8 cellular contexts compared by ENCODE assay signal in genomic region chr1:243254233-243254926, GRCh38. TPM values are rescaled to one million over a fixed set of nuclear protein-coding genes. Genes with fewer than 3 reads are reported as not detected.
DNase-seq lines count a peak whose midpoint lies in the region; ATAC-seq and TF ChIP-seq lines count a peak whose summit lies in the region.

No MANE protein-coding gene starts in this region.

- peaks cover 0 to 4% of the 10 kb centered on the region in 2 donors for H3K27me3 Mint-ChIP-seq in natural killer cell treated with Interleukin-12 subunit alpha and Interleukin-12 subunit beta and Interleukin-15 and Interleukin-18, amount 100 ng/mL, for 72 hours

- no peaks in the 10 kb centered on the region; the same call in 1 of the 2 replicates for H4K20me1 ChIP-seq in OCI-LY1 (ENCODE audit: insufficient read depth, low read length)

- no peaks in the 10 kb centered on the region for H3K9me3 ChIP-seq in OCI-LY1 (ENCODE audit: low read length)
- no peaks in the 10 kb centered on the region for H3K9me3 ChIP-seq in stomach

- DNase-seq in AG09309 (ENCODE audit: low read depth): no peak
- DNase-seq in GM19238 (ENCODE audit: insufficient read length, low spot score): peak; percentile 50
- peak; percentile 80 to 82 for DNase-seq in activated T-cell treated with anti-CD3 and anti-CD28 coated beads, Interleukin-2, amount 50 U/mL, for 48 hours
- peak; percentile 75 for DNase-seq in fibroblast of mammary gland (ENCODE audit: low read depth)
- DNase-seq in natural killer cell treated with Interleukin-12 subunit alpha and Interleukin-12 subunit beta and Interleukin-15 and Interleukin-18, amount 100 ng/mL, for 72 hours (ENCODE audit: low spot score): peak; percentile 64
- DNase-seq in stomach: peak; percentile 34

- intact Hi-C loops in stomach (cut with DNase I; ENCODE audit: low total_unique reads): no loop called here

- peaks cover 71% of the 10 kb centered on the region for H3K79me2 ChIP-seq in OCI-LY1 (ENCODE audit: insufficient read depth, low read length)

- peak overlapping the region; percentile 91 for H3K4me3 Mint-ChIP-seq in natural killer cell treated with Interleukin-12 subunit alpha and Interleukin-12 subunit beta and Interleukin-15 and Interleukin-18, amount 100 ng/mL, for 72 hours

- no peak for TF ChIP-seq POLR2A in stomach (IDR thresholded peaks at IDR 0.05)

- H3F3A ChIP-seq in OCI-LY1 (ENCODE audit: insufficient read depth, low read length): no peaks in the 10 kb centered on the region

- H3K36me3 ChIP-seq in OCI-LY1 (ENCODE audit: insufficient read depth, low read length) (no peaks in the 10 kb centered on the region), stomach (no peaks in the 10 kb centered on the region)

- peak overlapping the region; percentile 94 for H3K9ac ChIP-seq in OCI-LY1 (ENCODE audit: low read length)

- H2AFZ ChIP-seq in OCI-LY1 (ENCODE audit: low read length): no peak overlapping the region

- H3K27me3 ChIP-seq in OCI-LY1 (ENCODE audit: insufficient read depth, low read length) (no peaks in the 10 kb centered on the region), stomach (no peaks in the 10 kb centered on the region)

- H3K4me1 ChIP-seq in OCI-LY1 (ENCODE audit: insufficient read depth, low read length, severe bottlenecking) (peaks cover 45% of the 10 kb centered on the region), stomach (peaks cover 17 to 69% (median 43%) of the 10 kb centered on the region in 4 donors)

- H3K4me3 ChIP-seq in AG09309 (ENCODE audit: control insufficient read depth, low read depth, low read length) (peak overlapping the region; percentile 91), OCI-LY1 (ENCODE audit: low read depth, low read length, poor library complexity, severe bottlenecking) (peak overlapping the region; percentile 98), fibroblast of mammary gland (ENCODE audit: control insufficient read depth, low read depth, low read length) (peak overlapping the region; percentile 84), stomach (peak overlapping the region; percentile 87 to 97 (median 91))

- TF ChIP-seq CTCF in AG09309 (IDR thresholded peaks at IDR 0.05; ENCODE audit: control insufficient read depth, insufficient read depth, low read depth, low read length, missing control alignments): no peak
- TF ChIP-seq CTCF in OCI-LY1 (IDR thresholded peaks at IDR 0.05; ENCODE audit: low read length): no peak
- no peak for TF ChIP-seq CTCF in fibroblast of mammary gland (conservative IDR thresholded peaks at IDR 0.05; ENCODE audit: control insufficient read depth, insufficient read depth, low read depth, low read length)
- no peak for TF ChIP-seq CTCF in stomach (IDR thresholded peaks at IDR 0.05)

- H3K9me2 ChIP-seq in OCI-LY1 (ENCODE audit: low read depth, low read length): no peaks in the 10 kb centered on the region

- H3K27ac ChIP-seq in OCI-LY1 (ENCODE audit: low read depth, low read length, poor library complexity, severe bottlenecking): peak overlapping the region; percentile 85
- peak overlapping the region; percentile 91 to 97 (median 96) for H3K27ac ChIP-seq in stomach

- peak overlapping the region; percentile 88 to 98 for H3K27ac Mint-ChIP-seq in natural killer cell treated with Interleukin-12 subunit alpha and Interleukin-12 subunit beta and Interleukin-15 and Interleukin-18, amount 100 ng/mL, for 72 hours

- no peak for TF ChIP-seq EP300 in stomach (IDR thresholded peaks at IDR 0.05)

- H3K9me3 Mint-ChIP-seq in natural killer cell treated with Interleukin-12 subunit alpha and Interleukin-12 subunit beta and Interleukin-15 and Interleukin-18, amount 100 ng/mL, for 72 hours: no peaks in the 10 kb centered on the region

- H3K36me3 Mint-ChIP-seq in natural killer cell treated with Interleukin-12 subunit alpha and Interleukin-12 subunit beta and Interleukin-15 and Interleukin-18, amount 100 ng/mL, for 72 hours: no peaks in the 10 kb centered on the region

- H3K4me2 ChIP-seq in OCI-LY1 (ENCODE audit: low read length): peak overlapping the region; percentile 78

- ATAC-seq in HG03521 (IDR thresholded peaks at IDR 0.05; ENCODE audit: unreplicated experiment): peak; percentile 19
- ATAC-seq in natural killer cell treated with Interleukin-12 subunit alpha and Interleukin-12 subunit beta and Interleukin-15 and Interleukin-18, amount 100 ng/mL, for 72 hours: peak in 1 of 2 donors; percentile 20

- H3K4me1 Mint-ChIP-seq in natural killer cell treated with Interleukin-12 subunit alpha and Interleukin-12 subunit beta and Interleukin-15 and Interleukin-18, amount 100 ng/mL, for 72 hours (ENCODE audit: low read depth in 2 of 2): peaks cover 10 to 19% of the 10 kb centered on the region in 2 donors

- WGBS in stomach, 5 donors: 0 to 1% (median 1%) methylated on average over 29 to 50 of the region's 50 CpGs

RNA-seq across cellular contexts. Expression of gene CEP170, which starts 0.7 kb away (rescaled TPM):
- total RNA-seq in natural killer cell treated with Interleukin-12 subunit alpha and Interleukin-12 subunit beta and Interleukin-15 and Interleukin-18, amount 100 ng/mL, for 72 hours: 10 to 100 TPM; 15.7 to 34.2 TPM
- total RNA-seq in stomach: 10 to 100 TPM in 4 of 5 donors, under 1 TPM in 1; 0.87 to 71.0 (median 20.9) TPM
- 1 to 10 TPM; 5.0 to 6.1 (median 5.7) TPM for polyA plus RNA-seq in stomach

RNA-seq across cellular contexts. Expression of gene SDCCAG8, which starts 1.5 kb away (rescaled TPM):
- total RNA-seq in natural killer cell treated with Interleukin-12 subunit alpha and Interleukin-12 subunit beta and Interleukin-15 and Interleukin-18, amount 100 ng/mL, for 72 hours: 10 to 100 TPM; 18.5 to 20.3 TPM
- total RNA-seq in stomach: 100 to 1,000 TPM in 1 of 5 donors, 10 to 100 TPM in 4; 19.6 to 184 (median 28.1) TPM
- polyA plus RNA-seq in stomach: 10 to 100 TPM; 16.3 to 24.9 (median 22.5) TPM
